8 cellular contexts compared by ENCODE assay signal in the genomic region with DNA sequence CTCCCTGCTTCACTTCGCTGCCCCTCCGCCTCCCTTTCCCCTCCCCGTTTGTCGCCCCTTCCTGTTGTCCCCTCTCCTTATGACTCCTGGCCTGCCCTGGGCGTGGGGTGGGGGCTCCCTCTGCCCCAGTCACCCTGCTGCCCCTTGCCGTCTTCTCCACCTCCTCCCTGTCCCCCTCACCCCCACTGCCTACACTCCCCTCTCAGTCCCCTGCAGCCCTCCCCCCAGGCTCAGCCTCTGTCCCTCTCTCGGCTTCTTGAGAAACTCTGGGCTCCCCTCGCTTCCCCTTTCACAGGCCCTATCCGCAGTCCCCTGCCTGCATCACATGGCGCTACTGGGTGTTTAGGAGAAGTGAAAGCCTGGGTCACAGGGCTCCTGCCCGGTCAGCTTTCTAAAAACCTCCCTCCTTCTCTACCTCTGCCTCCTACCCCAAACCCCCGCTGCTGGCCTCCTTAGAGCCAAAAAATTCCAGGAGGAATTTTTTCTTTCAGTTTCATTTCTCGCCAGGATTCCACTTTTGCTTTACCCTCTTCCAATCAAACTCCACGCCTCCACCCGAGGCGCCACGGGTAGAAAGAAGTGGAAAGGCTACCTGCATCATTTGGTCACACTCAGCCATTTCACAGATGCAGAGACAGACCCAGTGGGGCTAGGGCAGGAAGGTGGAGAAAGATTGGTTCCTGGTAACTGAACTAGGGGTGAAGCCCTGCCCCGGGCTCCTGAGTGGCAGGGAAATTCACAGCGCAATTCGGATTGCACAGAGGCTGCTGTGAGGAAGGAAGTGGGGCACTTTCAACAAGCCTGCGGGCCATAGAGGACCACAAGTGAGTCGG. TPM values are rescaled to one million over a fixed set of nuclear protein-coding genes. Genes with fewer than 3 reads are reported as not detected.
DNase-seq lines count a peak whose midpoint lies in the region; ATAC-seq and TF ChIP-seq lines count a peak whose summit lies in the region.

A gene (minus strand): TSS at position 268 of the 833 bp plus-strand sequence. CDS start 625 bp downstream, outside the sequence.

- no peaks in the 10 kb centered on the region for H3K36me3 ChIP-seq in psoas muscle (ENCODE audit: insufficient read depth in 1 of 2, low read depth in 1 of 2)

- peak within 1 kb of the TSS; percentile 88 for H3K4me3 ChIP-seq in GM12864 (ENCODE audit: low read depth, low read length)
- peak within 1 kb of the TSS; percentile 44 for H3K4me3 ChIP-seq in right cardiac atrium (ENCODE audit: low read length)
- H3K4me3 ChIP-seq in psoas muscle: peak within 1 kb of the TSS; percentile 63

- TF ChIP-seq CTCF in GM12864 (IDR thresholded peaks at IDR 0.05; ENCODE audit: low read depth, low read length, missing control alignments): no peak
- no peak for TF ChIP-seq CTCF in psoas muscle (IDR thresholded peaks at IDR 0.05)

- H3K27me3 ChIP-seq in right cardiac atrium (ENCODE audit: control insufficient read depth, insufficient read depth) (no peaks in the 10 kb centered on the region), psoas muscle (ENCODE audit: insufficient read depth in 3 of 3, low read length in 2 of 3) (peaks cover 0 to 3% (median 0%) of the 10 kb centered on the region in 3 donors)

- DNase-seq in GM12864 (ENCODE audit: low read depth) (peak; percentile 87), M059J (ENCODE audit: low read depth) (peak; percentile 70), right cardiac atrium (peak; percentile 67 to 85 (median 83)), psoas muscle (peak; percentile 61 to 82), HUDEP-2 (lab: John Stamatoyannopoulos, UW; ENCODE audit: unreplicated experiment in 76 of 76) (no peak), SK-N-DZ (ENCODE audit: low spot score) (no peak)

- peaks cover 32% of the 10 kb centered on the region for H3K4me1 Mint-ChIP-seq in activated naive CD8-positive, alpha-beta T cell (ENCODE audit: low read depth)

- H3K9me3 ChIP-seq in right cardiac atrium (ENCODE audit: control insufficient read depth, low read length): no peaks in the 10 kb centered on the region
- no peaks in the 10 kb centered on the region for H3K9me3 ChIP-seq in psoas muscle

- H3K27me3 Mint-ChIP-seq in activated naive CD8-positive, alpha-beta T cell: no peaks in the 10 kb centered on the region

- ATAC-seq in GM21737 (IDR thresholded peaks at IDR 0.05; ENCODE audit: unreplicated experiment) (peak; percentile 66), right cardiac atrium (peak; percentile 78 to 81), psoas muscle (peak; percentile 49 to 79 (median 62))

- H3K27ac ChIP-seq in right cardiac atrium (ENCODE audit: low read length) (peak within 1 kb of the TSS; percentile 27), psoas muscle (peak within 1 kb of the TSS; percentile 48)

- no peaks in the 10 kb centered on the region for H3K9me3 Mint-ChIP-seq in activated naive CD8-positive, alpha-beta T cell (ENCODE audit: low read depth)

- H3K4me1 ChIP-seq in right cardiac atrium (ENCODE audit: control insufficient read depth, insufficient read depth, low read length): peaks cover 2% of the 10 kb centered on the region
- no peaks in the 10 kb centered on the region for H3K4me1 ChIP-seq in psoas muscle

- peak within 1 kb of the TSS; percentile 92 for H3K27ac Mint-ChIP-seq in activated naive CD8-positive, alpha-beta T cell

- 9% methylated on average over 22 of the region's 22 CpGs for WGBS in right cardiac atrium
- 8 to 15% (median 10%) methylated on average over 22 of the region's 22 CpGs for WGBS in psoas muscle, 3 donors

- H3K36me3 Mint-ChIP-seq in activated naive CD8-positive, alpha-beta T cell: no peaks in the 10 kb centered on the region

- intact Hi-C loops in right cardiac atrium (cut with DNase I): no loop called here
- intact Hi-C loops in psoas muscle (cut with DNase I): no loop called here

- H3K4me3 Mint-ChIP-seq in activated naive CD8-positive, alpha-beta T cell: peak within 1 kb of the TSS; percentile 88

RNA-seq across cellular contexts. Expression of the gene that starts here (rescaled TPM):
- total RNA-seq in M059J (2014; rRNA removed; shearing (Covaris generic)): 7.9 and 23.3 TPM in 2 replicates
- total RNA-seq in right cardiac atrium: 10 to 100 TPM; 17.4 to 24.7 (median 22.1) TPM
- polyA plus RNA-seq in right cardiac atrium: 24.6 TPM
- 10 to 100 TPM in 1 of 4 donors, 1 to 10 TPM in 3; 7.2 to 14.6 (median 8.6) TPM for total RNA-seq in psoas muscle
- 10 to 100 TPM in 1 of 3 donors, 1 to 10 TPM in 2; 7.8 to 10.3 (median 8.2) TPM for polyA plus RNA-seq in psoas muscle
- polyA plus RNA-seq in SK-N-DZ (2014; cell fraction: cytosol; rRNA removed): 0.21 TPM in 1 of 2 replicates, not detected in the other
- not detected in 2 replicates for polyA plus RNA-seq in SK-N-DZ (2014; cell fraction: nucleus; rRNA removed)

Comparison
In these comparisons a context has a peak if more than half of its experiments do, and no peak if none do; other contexts are left out.
1. DNase-seq: peak in GM12864 (single experiment), M059J (single experiment), right cardiac atrium (3 of 3) and psoas muscle (2 of 2); none in HUDEP-2 (0 of 76) and SK-N-DZ (single experiment).
2. Peak in every context shown above with its lines, with median percentiles within 50 percentile points of each other: H3K4me3 ChIP-seq and ATAC-seq.